ENCODE assay signal across 17 cellular contexts in the genomic region with DNA sequence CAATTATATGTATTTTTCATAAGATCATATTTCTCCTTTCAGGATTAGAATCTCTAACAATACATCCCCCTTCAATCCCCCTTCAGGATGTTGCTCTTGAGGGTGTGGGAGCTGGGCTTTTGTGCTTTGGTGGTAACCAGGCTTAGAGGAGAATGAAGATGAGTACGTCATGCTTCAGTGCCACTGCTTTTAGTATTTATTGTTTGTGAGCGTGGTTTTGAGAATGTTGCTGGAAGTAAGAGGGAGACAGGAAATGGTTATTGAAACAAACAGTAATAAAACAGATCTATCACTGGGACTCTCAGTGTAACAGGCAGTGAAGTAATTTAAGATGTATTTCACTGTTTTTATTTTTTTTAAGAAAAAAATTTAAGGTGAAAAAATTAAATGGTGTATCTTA. TPM values are rescaled to one million over a fixed set of nuclear protein-coding genes. Genes with fewer than 3 reads are reported as not detected.
A peak's percentile ranks its signal among the peaks of the same experiment; 100 is the strongest.
DNase-seq lines count a peak whose midpoint lies in the region; ATAC-seq and TF ChIP-seq lines count a peak whose summit lies in the region.
"Had no signal": no experiment of that assay in that cellular context is flagged by ENCODE, and none has a peak within 500 bp of the region (broad histone marks: within the 10 kb centered on the region; RNA-seq: fewer than 3 reads in every experiment).

No MANE protein-coding gene starts in this region.

- CTCF ChIA-PET in A673 (lab: Charles Lee): no interaction called here

- H3K9ac ChIP-seq in fibroblast of lung (ENCODE audit: insufficient read depth, low read length): no peak overlapping the region

- BruUV-seq in A673 (replicated peaks; lab: Mats Ljungman, UMichigan): no TSS peak

- intact Hi-C loops in A673 (cut with micrococcal nuclease; ENCODE audit: unreplicated experiment): no loop called here
- intact Hi-C loops in left lung (cut with DNase I): no loop called here

- DNase-seq in A673 (ENCODE audit: low spot score) (peak; percentile 67), NCI-H748 (lab: John Stamatoyannopoulos, UW; ENCODE audit: unreplicated experiment) (peak; percentile 67), fibroblast of lung (ENCODE audit: low read depth in 2 of 2) (peak; percentile 46 to 48), left lung (no peak), DMS114 treated with DMSO at 0.1 percent for 48 hours (lab: John Stamatoyannopoulos, UW; ENCODE audit: unreplicated experiment) (no peak), NCI-H187 treated with DMSO at 0.1 percent for 48 hours (lab: John Stamatoyannopoulos, UW) (no peak), KG1 (lab: John Stamatoyannopoulos, UW) (no peak)
- DNase-seq: activated CD8-positive, alpha-beta memory T cell treated with anti-CD3 and anti-CD28 coated beads for 24 hours; activated naive CD4-positive, alpha-beta T cell; BE2C; caudate nucleus; NCI-H446; stomach; T1000 had no signal

- peaks cover 53% of the 10 kb centered on the region for H3K79me2 ChIP-seq in fibroblast of lung (ENCODE audit: control insufficient read depth, insufficient read depth, low read length)

- H3K4me1 ChIP-seq in A673 (ENCODE audit: insufficient read depth, low read length, poor library complexity, severe bottlenecking) (peaks cover 12% of the 10 kb centered on the region), fibroblast of lung (ENCODE audit: control insufficient read depth, extremely low read depth, insufficient read depth, low read length) (peaks cover 8% of the 10 kb centered on the region), left lung (peaks cover 0 to 8% of the 10 kb centered on the region in 2 donors)

- H3K4me2 ChIP-seq in fibroblast of lung (ENCODE audit: extremely low read depth, insufficient read depth, low read length): peak overlapping the region; percentile 30

- TF ChIP-seq POLR2A in GM18505 (IDR thresholded peaks at IDR 0.05; ENCODE audit: borderline replicate concordance, extremely low read depth, insufficient read depth, insufficient read length): no peak

- no peak overlapping the region for H2AFZ ChIP-seq in fibroblast of lung (ENCODE audit: low read length)

- H3K9me3 ChIP-seq in A673 (ENCODE audit: low read depth, low read length, poor library complexity, severe bottlenecking) (no peaks in the 10 kb centered on the region), fibroblast of lung (ENCODE audit: control insufficient read depth, insufficient read depth, low read depth, low read length) (no peaks in the 10 kb centered on the region), left lung (no peaks in the 10 kb centered on the region)
- H3K9me3 ChIP-seq: BE2C, right atrium auricular region, stomach had no signal

- ATAC-seq in GM18505 (IDR thresholded peaks at IDR 0.05; ENCODE audit: unreplicated experiment) (peak; percentile 45), left lung (no peak)
- ATAC-seq: esophagus mucosa had no signal

- no peaks in the 10 kb centered on the region for H3K27me3 ChIP-seq in A673 (replicated peaks; ENCODE audit: insufficient read depth, low read depth, low read length, poor library complexity)
- H3K27me3 ChIP-seq in fibroblast of lung (ENCODE audit: control insufficient read depth, insufficient read depth, low read length): no peaks in the 10 kb centered on the region
- H3K27me3 ChIP-seq in left lung: no peaks in the 10 kb centered on the region
- H3K27me3 ChIP-seq: BE2C, right atrium auricular region, stomach had no signal

- H3K36me3 ChIP-seq in A673 (ENCODE audit: insufficient read depth, low read length, poor library complexity, severe bottlenecking) (no peaks in the 10 kb centered on the region), fibroblast of lung (ENCODE audit: control insufficient read depth, insufficient read depth, low read length) (no peaks in the 10 kb centered on the region), left lung (peaks cover 0 to 3% of the 10 kb centered on the region in 2 donors)
- H3K36me3 ChIP-seq: BE2C, right atrium auricular region, stomach had no signal

- POLR2A ChIA-PET in A673 (lab: Charles Lee; ENCODE audit: low non-redundant PET): no interaction called here

- no peak overlapping the region for H3K4me3 ChIP-seq in A673 (ENCODE audit: low read depth, low read length, poor library complexity, severe bottlenecking)
- no peak overlapping the region for H3K4me3 ChIP-seq in fibroblast of lung (replicated peaks in 1 of 4; ENCODE audit: control extremely low read depth in 1 of 4, insufficient read depth in 1 of 4, low read depth in 3 of 4, low read length in 4 of 4)
- no peak overlapping the region for H3K4me3 ChIP-seq in left lung
- H3K4me3 ChIP-seq: right atrium auricular region, stomach had no signal

- no peak overlapping the region for H3K27ac ChIP-seq in A673 (ENCODE audit: low read depth, low read length, poor library complexity, severe bottlenecking)
- peak overlapping the region; percentile 76 for H3K27ac ChIP-seq in fibroblast of lung (ENCODE audit: insufficient read depth, low read length)
- H3K27ac ChIP-seq in left lung: no peak overlapping the region
- H3K27ac ChIP-seq: stomach had no signal

- TF ChIP-seq CTCF in A673 (conservative IDR thresholded peaks at IDR 0.05; ENCODE audit: low read depth, low read length) (no peak), fibroblast of lung (conservative IDR thresholded peaks at IDR 0.05 in 1 of 2, IDR thresholded peaks at IDR 0.05 in 1 of 2; ENCODE audit: low read depth in 1 of 2, low read length in 2 of 2) (no peak), left lung (IDR thresholded peaks at IDR 0.05) (no peak)

- no peaks in the 10 kb centered on the region for H4K20me1 ChIP-seq in fibroblast of lung (ENCODE audit: control insufficient read depth, extremely low read depth, insufficient read depth, low read length)

RNA-seq across cellular contexts. Expression of gene GBE1, which starts 35.3 kb away (rescaled TPM):
- total RNA-seq in A673 (2021) (5.6 and 8.2 TPM in 2 replicates), fibroblast of lung (167 and 232 TPM in 2 replicates), left lung (10 to 100 TPM; 30.3 to 53.1 TPM)
- polyA plus RNA-seq in fibroblast of lung: 108 and 153 TPM in 2 replicates
- polyA plus RNA-seq in fibroblast of lung (2012): 93.6 and 118 TPM in 2 replicates
- 16.7 and 23.4 TPM in 2 replicates for polyA minus RNA-seq in fibroblast of lung (ENCODE audit: low replicate concordance)

Comparison
In these comparisons a context has a peak if more than half of its experiments do, and no peak if none do; other contexts are left out.
1. DNase-seq: peak in A673 (single experiment), NCI-H748 (single experiment) and fibroblast of lung (2 of 2); none in left lung (0 of 2), DMS114 treated with DMSO at 0.1 percent for 48 hours (single experiment), NCI-H187 treated with DMSO at 0.1 percent for 48 hours (single experiment) and KG1 (single experiment).